In genomic region chr3:134796313-134797079, GRCh38 we compare ENCODE assay signal across 9 cellular contexts. TPM values are rescaled to one million over a fixed set of nuclear protein-coding genes. Genes with fewer than 3 reads are reported as not detected.
DNase-seq lines count a peak whose midpoint lies in the region; ATAC-seq and TF ChIP-seq lines count a peak whose summit lies in the region.
"Had no signal": no experiment of that assay in that cellular context is flagged by ENCODE, and none has a peak within 500 bp of the region (broad histone marks: within the 10 kb centered on the region; RNA-seq: fewer than 3 reads in every experiment).

No MANE protein-coding gene starts in this region.

- H3K27ac ChIP-seq in PC-3 (ENCODE audit: low read length), result no peak overlapping the region
- no peak overlapping the region for H3K27ac ChIP-seq in hepatocyte
- H3K27ac ChIP-seq in spleen, result peak overlapping the region in 2 of 8 donors; percentile 43 to 49

- DNase-seq in DMS53 (lab: John Stamatoyannopoulos, UW) (peak; percentile 39), DMS53 treated with DMSO at 0.1 percent for 48 hours (lab: John Stamatoyannopoulos, UW; ENCODE audit: unreplicated experiment) (no peak), PC-3 (peak; percentile 1), hepatocyte (ENCODE audit: low spot score) (peak; percentile 26), spleen (no peak), NCI-H526 treated with DMSO at 0.1 percent for 48 hours (lab: John Stamatoyannopoulos, UW) (no peak), omental fat pad (ENCODE audit: low spot score) (no peak)

- H3K4me2 ChIP-seq in PC-3 (ENCODE audit: low read length), result peak overlapping the region; percentile 85
- peak overlapping the region; percentile 93 for H3K4me2 ChIP-seq in hepatocyte

- intact Hi-C loops in PC-3 (cut with micrococcal nuclease), result no loop called here
- intact Hi-C loops in spleen (cut with DNase I; ENCODE audit: low total_unique reads), result loop anchor here (5.0 kb wide), 1 partner anchor 706 kb away; no protein-coding TSS in a partner anchor

- peak overlapping the region; percentile 76; the same call in 1 of the 2 replicates for H2AFZ ChIP-seq in PC-3 (ENCODE audit: low read length)
- H2AFZ ChIP-seq in hepatocyte, result peak overlapping the region; percentile 63

- H3K4me3 ChIP-seq in PC-3 (ENCODE audit: low read length) (peak overlapping the region; percentile 71), hepatocyte (peak overlapping the region; percentile 43), spleen (peak overlapping the region; percentile 6 to 71 (median 50))

- ATAC-seq in PC-3 (no peak), HG03175 (IDR thresholded peaks at IDR 0.05; ENCODE audit: unreplicated experiment) (no peak), omental fat pad (ENCODE audit: low FRiP score) (no peak)

- H3F3A ChIP-seq in PC-3 (ENCODE audit: low read length, unreplicated experiment), result no peaks in the 10 kb centered on the region

- POLR2A ChIA-PET in PC-3 (lab: Charles Lee; ENCODE audit: unreplicated experiment), result no interaction called here

- no peaks in the 10 kb centered on the region for H3K9me2 ChIP-seq in PC-3 (replicated peaks; ENCODE audit: low read length)
- no peaks in the 10 kb centered on the region for H3K9me2 ChIP-seq in hepatocyte (replicated peaks; ENCODE audit: insufficient read depth)

- H3K9ac ChIP-seq in PC-3 (ENCODE audit: low read length), result no peak overlapping the region

- no peaks in the 10 kb centered on the region for H3K79me2 ChIP-seq in PC-3 (ENCODE audit: low read length)
- no peaks in the 10 kb centered on the region for H3K79me2 ChIP-seq in hepatocyte

- no TSS peak for BruUV-seq in PC-3 (replicated peaks; lab: Mats Ljungman, UMichigan)

- H3K9me3 ChIP-seq in PC-3 (ENCODE audit: low read length) (no peaks in the 10 kb centered on the region), hepatocyte (ENCODE audit: low read depth) (no peaks in the 10 kb centered on the region), spleen (no peaks in the 10 kb centered on the region)

- H4K20me1 ChIP-seq in PC-3 (ENCODE audit: low read length), result no peaks in the 10 kb centered on the region
- H4K20me1 ChIP-seq in hepatocyte (ENCODE audit: insufficient read depth, poor library complexity, severe bottlenecking), result no peaks in the 10 kb centered on the region

- H3K4me1 ChIP-seq in PC-3 (ENCODE audit: insufficient read depth, low read length) (no peaks in the 10 kb centered on the region), hepatocyte (ENCODE audit: insufficient read depth) (no peaks in the 10 kb centered on the region), spleen (peaks cover 8 to 39% (median 28%) of the 10 kb centered on the region in 6 donors)

- H3K36me3 ChIP-seq in PC-3 (ENCODE audit: low read depth, low read length) (no peaks in the 10 kb centered on the region), hepatocyte (replicated peaks; ENCODE audit: insufficient read depth, low read depth) (no peaks in the 10 kb centered on the region), spleen (no peaks in the 10 kb centered on the region)

- CTCF ChIA-PET in PC-3 (lab: Charles Lee), result interaction anchor here (0.6 kb wide), 1 partner anchor 532 kb away, joined by 5 read pairs; no protein-coding TSS in a partner anchor

- H3K27me3 ChIP-seq in PC-3 (ENCODE audit: low read length) (peaks cover 28% of the 10 kb centered on the region), hepatocyte (peaks cover 60% of the 10 kb centered on the region), spleen (replicated peaks in 1 of 7) (peaks cover 0 to 68% (median 27%) of the 10 kb centered on the region in 7 donors)

- 4% methylated on average over 56 of the region's 60 CpGs for WGBS in hepatocyte (ENCODE audit: low lambda C conversion rate, missing lambda C conversion rate)
- WGBS in spleen, 5 donors, result 1 to 4% (median 1%) methylated on average over 15 to 60 of the region's 60 CpGs

- TF ChIP-seq POLR2A in spleen (IDR thresholded peaks at IDR 0.05), result no peak

- TF ChIP-seq CTCF in PC-3 (conservative IDR thresholded peaks at IDR 0.05; ENCODE audit: low read depth, low read length) (no peak), hepatocyte (IDR thresholded peaks at IDR 0.05; ENCODE audit: poor library complexity) (no peak), spleen (IDR thresholded peaks at IDR 0.05 in 8 of 11, conservative IDR thresholded peaks at IDR 0.05 in 3 of 11) (no peak), omental fat pad (IDR thresholded peaks at IDR 0.05) (no peak)

RNA-seq across cellular contexts. Expression of gene EPHB1, which starts 1.4 kb away (rescaled TPM):
- total RNA-seq in PC-3 (2014; rRNA removed) (0.69 and 0.92 TPM in 2 replicates), hepatocyte (2.3 and 3.3 TPM in 2 replicates), spleen (10 to 100 TPM in 2 of 7 donors, 1 to 10 TPM in 5; 2.5 to 14.0 (median 7.4) TPM), omental fat pad (1 to 10 TPM in 2 of 4 donors, under 1 TPM in 2; 0.74 to 2.2 (median 1.1) TPM)
- polyA plus RNA-seq in hepatocyte (4.5 and 5.6 TPM in 2 replicates), spleen (under 1 TPM; 0.20 to 0.80 (median 0.54) TPM)
- total RNA-seq: SK-MEL-5 had no signal

Comparison
In these comparisons a context has a peak if more than half of its experiments do, and no peak if none do; other contexts are left out.
1. DNase-seq: peak in DMS53 (single experiment), PC-3 (single experiment) and hepatocyte (single experiment); none in DMS53 treated with DMSO at 0.1 percent for 48 hours (single experiment), spleen (single experiment), NCI-H526 treated with DMSO at 0.1 percent for 48 hours (single experiment) and omental fat pad (single experiment).
2. Peak in every context shown above with its lines, with median percentiles within 50 percentile points of each other: H3K4me3 ChIP-seq.